Comparison of ENCODE assay signal across 17 cellular contexts in the genomic region with DNA sequence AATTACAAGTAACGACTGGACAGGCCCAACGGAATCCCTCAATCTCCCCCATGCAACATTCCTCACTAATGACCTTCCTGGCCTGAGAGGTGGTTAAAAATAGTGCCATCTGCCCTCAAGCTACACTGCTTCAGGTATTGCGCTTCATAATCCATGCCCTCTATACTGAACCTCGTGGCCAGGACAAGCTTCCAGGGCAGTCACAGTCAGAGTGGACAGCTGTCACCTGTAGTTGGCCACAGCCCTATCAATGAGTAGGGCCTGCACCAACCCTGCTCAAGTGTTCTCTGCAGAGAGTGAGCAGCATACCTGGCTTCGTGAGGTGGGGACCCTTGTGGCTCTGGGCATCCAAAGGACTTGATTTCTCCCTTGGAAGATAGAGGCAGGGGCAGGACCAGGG. TPM values are rescaled to one million over a fixed set of nuclear protein-coding genes. Genes with fewer than 3 reads are reported as not detected.
A peak's percentile ranks its signal among the peaks of the same experiment; 100 is the strongest.
DNase-seq lines count a peak whose midpoint lies in the region; ATAC-seq and TF ChIP-seq lines count a peak whose summit lies in the region.
"Had no signal": no experiment of that assay in that cellular context is flagged by ENCODE, and none has a peak within 500 bp of the region (broad histone marks: within the 10 kb centered on the region; RNA-seq: fewer than 3 reads in every experiment).

No MANE protein-coding gene starts in this region.

- H2BK12ac ChIP-seq in mesenchymal stem cell (ENCODE audit: low read length in 2 of 2) = peak overlapping the region; percentile 20 to 60

- TF ChIP-seq CTCF in IMR-90 (conservative IDR thresholded peaks at IDR 0.05; ENCODE audit: low read depth, low read length) (no peak), body of pancreas (IDR thresholded peaks at IDR 0.05) (no peak), smooth muscle cell (IDR thresholded peaks at IDR 0.05; ENCODE audit: borderline replicate concordance, insufficient read depth, poor library complexity, severe bottlenecking) (no peak)
- no peak for TF ChIP-seq CTCF in activated CD8-positive, alpha-beta T cell treated with anti-CD3 and anti-CD28 coated beads for 36 hours (IDR thresholded peaks at IDR 0.05)

- H3K9me1 ChIP-seq in IMR-90 (ENCODE audit: insufficient read depth, low read length) = peaks cover 18% of the 10 kb centered on the region

- H3K4me3 Mint-ChIP-seq in activated CD8-positive, alpha-beta T cell treated with anti-CD3 and anti-CD28 coated beads for 36 hours = no peak overlapping the region
- H3K4me3 Mint-ChIP-seq: CD8-positive, alpha-beta memory T cell had no signal

- peak overlapping the region; percentile 24; the same call in 1 of the 2 replicates for H3K14ac ChIP-seq in IMR-90 (replicated peaks; ENCODE audit: low read depth, low read length)
- H3K14ac ChIP-seq in mesenchymal stem cell (ENCODE audit: low read length in 2 of 2) = no peak overlapping the region

- peak overlapping the region; percentile 11; the same call in 1 of the 2 replicates for H4K5ac ChIP-seq in IMR-90 (ENCODE audit: low read depth, low read length)

- peak overlapping the region; percentile 57 for H2BK20ac ChIP-seq in IMR-90 (ENCODE audit: low read depth, low read length)

- H2BK5ac ChIP-seq in IMR-90 (ENCODE audit: low read depth, low read length, poor library complexity, severe bottlenecking) (peak overlapping the region; percentile 2), mesenchymal stem cell (ENCODE audit: low read depth, low read length, poor library complexity, severe bottlenecking) (no peak overlapping the region)

- H4K20me1 ChIP-seq in IMR-90 (ENCODE audit: insufficient read depth, low read length) (no peaks in the 10 kb centered on the region), smooth muscle cell (ENCODE audit: low read depth) (no peaks in the 10 kb centered on the region)

- H2AFZ ChIP-seq in IMR-90 (replicated peaks; ENCODE audit: low read length, poor library complexity) (no peak overlapping the region), mesenchymal stem cell (ENCODE audit: low read depth, low read length) (no peak overlapping the region), smooth muscle cell (ENCODE audit: low read depth) (no peak overlapping the region)
- H2AFZ ChIP-seq: GM23248, PC-9 had no signal

- peaks cover 20% of the 10 kb centered on the region for H3K4me1 ChIP-seq in IMR-90 (ENCODE audit: control insufficient read depth, insufficient read depth, low read length)
- H3K4me1 ChIP-seq in body of pancreas = peaks cover 91% of the 10 kb centered on the region
- peaks cover 7% of the 10 kb centered on the region for H3K4me1 ChIP-seq in mesenchymal stem cell (ENCODE audit: control insufficient read depth, insufficient read depth, low read depth, low read length)
- no peaks in the 10 kb centered on the region for H3K4me1 ChIP-seq in smooth muscle cell (ENCODE audit: low read depth)

- ATAC-seq in IMR-90 (ENCODE audit: low read depth) (no peak), body of pancreas (no peak), GM21576 (IDR thresholded peaks at IDR 0.05; ENCODE audit: unreplicated experiment) (no peak)
- ATAC-seq in activated CD8-positive, alpha-beta T cell treated with anti-CD3 and anti-CD28 coated beads for 36 hours = no peak
- ATAC-seq: HCT116 had no signal

- no peaks in the 10 kb centered on the region for H3K79me1 ChIP-seq in IMR-90 (ENCODE audit: low read depth in 1 of 2, low read length in 2 of 2)
- H3K79me1 ChIP-seq in mesenchymal stem cell (replicated peaks; ENCODE audit: low read length, poor library complexity, severe bottlenecking) = no peaks in the 10 kb centered on the region

- peaks cover 7% of the 10 kb centered on the region for H3K4me1 Mint-ChIP-seq in activated CD8-positive, alpha-beta T cell treated with anti-CD3 and anti-CD28 coated beads for 36 hours (ENCODE audit: low read depth)

- dilution Hi-C loops in IMR-90 (cut with HindIII; ENCODE audit: low sequenced_read_pairs, unreplicated experiment) = no loop called here

- no peaks in the 10 kb centered on the region for H3K9me3 Mint-ChIP-seq in activated CD8-positive, alpha-beta T cell treated with anti-CD3 and anti-CD28 coated beads for 36 hours
- H3K9me3 Mint-ChIP-seq: CD8-positive, alpha-beta memory T cell had no signal

- no peaks in the 10 kb centered on the region for H3K79me2 ChIP-seq in smooth muscle cell (ENCODE audit: low read depth)

- no peak overlapping the region; the same call in 1 of the 2 replicates for H3K27ac ChIP-seq in IMR-90 (ENCODE audit: insufficient read depth, low read length)
- H3K27ac ChIP-seq in body of pancreas = peak overlapping the region; percentile 86 to 91 (median 90)
- no peak overlapping the region for H3K27ac ChIP-seq in mesenchymal stem cell (ENCODE audit: low read length, poor library complexity, severe bottlenecking)
- H3K27ac ChIP-seq in smooth muscle cell (ENCODE audit: low read depth) = peak overlapping the region; percentile 69
- H3K27ac ChIP-seq: GM23248, KMS-11, PC-9 had no signal

- H3K4me3 ChIP-seq in IMR-90 (ENCODE audit: insufficient read depth, low read depth, low read length) (no peak overlapping the region), body of pancreas (no peak overlapping the region), mesenchymal stem cell (ENCODE audit: insufficient read depth in 1 of 2, low read depth in 1 of 2, low read length in 2 of 2) (peak overlapping the region in 1 of 2 experiments; percentile 8), smooth muscle cell (no peak overlapping the region)
- H3K4me3 ChIP-seq: GM23248, PC-9 had no signal

- no peak overlapping the region for H3K56ac ChIP-seq in IMR-90 (ENCODE audit: extremely low read depth, insufficient read depth, low read length)

- H3K9ac ChIP-seq in IMR-90 (ENCODE audit: low read depth, low read length) = no peak overlapping the region
- no peak overlapping the region for H3K9ac ChIP-seq in mesenchymal stem cell (ENCODE audit: low read length)
- H3K9ac ChIP-seq in smooth muscle cell (ENCODE audit: low read depth) = no peak overlapping the region
- H3K9ac ChIP-seq: GM23248, KMS-11 had no signal

- CTCF ChIA-PET in IMR-90 (lab: Yijun Ruan, JAX) = interaction anchor here (1.0 kb wide), 1 partner anchor 67 kb away, joined by 4 read pairs; no protein-coding TSS in a partner anchor
- CTCF ChIA-PET in activated CD8-positive, alpha-beta T cell treated with anti-CD3 and anti-CD28 coated beads for 36 hours (lab: Charles Lee) = interaction anchor here (0.7 to 2.8 kb wide), 4 partner anchors 11 to 166 kb away, joined by 3 to 11 read pairs (median 4); no protein-coding TSS in a partner anchor

- POLR2A ChIA-PET in IMR-90 (lab: Charles Lee; ENCODE audit: unreplicated experiment) = no interaction called here
- POLR2A ChIA-PET in activated CD8-positive, alpha-beta T cell treated with anti-CD3 and anti-CD28 coated beads for 36 hours (lab: Charles Lee) = no interaction called here

- TF ChIP-seq RAD21 in IMR-90 (IDR thresholded peaks at IDR 0.05; ENCODE audit: low read length) = no peak

- no peak overlapping the region for H3K4me2 ChIP-seq in IMR-90 (ENCODE audit: low read depth, low read length)
- H3K4me2 ChIP-seq in mesenchymal stem cell (ENCODE audit: low read length, poor library complexity, severe bottlenecking) = no peak overlapping the region
- H3K4me2 ChIP-seq in smooth muscle cell = peak overlapping the region; percentile 49
- H3K4me2 ChIP-seq: KMS-11 had no signal

- H2BK120ac ChIP-seq in IMR-90 (ENCODE audit: low read depth, low read length) (peak overlapping the region; percentile 50), mesenchymal stem cell (ENCODE audit: low read depth, low read length) (no peak overlapping the region)

- H3K27me3 ChIP-seq in IMR-90 (ENCODE audit: control insufficient read depth, insufficient read depth, low read length) (no peaks in the 10 kb centered on the region), body of pancreas (no peaks in the 10 kb centered on the region), mesenchymal stem cell (ENCODE audit: control insufficient read depth in 1 of 2, insufficient read depth in 1 of 2, low read length in 2 of 2) (no peaks in the 10 kb centered on the region), smooth muscle cell (ENCODE audit: low read depth) (no peaks in the 10 kb centered on the region)
- H3K27me3 ChIP-seq: BE2C had no signal

- no peak overlapping the region for H3K23ac ChIP-seq in IMR-90 (ENCODE audit: low read depth, low read length)
- no peak overlapping the region for H3K23ac ChIP-seq in mesenchymal stem cell (ENCODE audit: low read length in 2 of 2)

- in situ Hi-C loops in IMR-90 (cut with MboI; ENCODE audit: low sequenced_read_pairs) = no loop called here

- H2AK5ac ChIP-seq in IMR-90 (ENCODE audit: low read depth, low read length) = peak overlapping the region; percentile 81
- H2AK5ac ChIP-seq in mesenchymal stem cell (ENCODE audit: low read length, severe bottlenecking) = no peak overlapping the region

- H2AK9ac ChIP-seq in IMR-90 (replicated peaks; ENCODE audit: low read depth, low read length, poor library complexity) = no peak overlapping the region

- H3K27me3 Mint-ChIP-seq in activated CD8-positive, alpha-beta T cell treated with anti-CD3 and anti-CD28 coated beads for 36 hours = no peaks in the 10 kb centered on the region
- H3K27me3 Mint-ChIP-seq: CD8-positive, alpha-beta memory T cell had no signal

- H3F3A ChIP-seq in smooth muscle cell (ENCODE audit: low read depth) = no peaks in the 10 kb centered on the region

- WGBS in IMR-90 (ENCODE audit: extremely low coverage in 2 of 2, insufficient read length in 1 of 2), 2 experiments = 80% methylated on average over 1 of the region's 5 CpGs; no CpG with 5 or more reads in 1 of the 2 experiments
- 56 to 72% methylated on average over 5 of the region's 5 CpGs for WGBS in body of pancreas, 2 donors
- WGBS in mesenchymal stem cell = 81% methylated on average over 5 of the region's 5 CpGs
- WGBS in smooth muscle cell (ENCODE audit: low lambda C conversion rate) = 66% methylated on average over 5 of the region's 5 CpGs

- DNase-seq in IMR-90 = no peak
- DNase-seq in body of pancreas = peak in 2 of 4 donors; percentile 46 to 47
- no peak for DNase-seq in mesenchymal stem cell
- no peak for DNase-seq in smooth muscle cell (lab: John Stamatoyannopoulos, UW; ENCODE audit: unreplicated experiment)
- no peak for DNase-seq in activated CD8-positive, alpha-beta T cell treated with anti-CD3 and anti-CD28 coated beads for 36 hours
- DNase-seq in NCI-H2171 treated with DMSO at 0.1 percent for 48 hours (lab: John Stamatoyannopoulos, UW) = no peak
- DNase-seq in A172 (ENCODE audit: low spot score) = no peak
- DNase-seq: CD8-positive, alpha-beta memory T cell; DMS79 treated with DMSO at 0.1 percent for 48 hours; NCI-H1436; NCI-H2171 had no signal

- H3K18ac ChIP-seq in IMR-90 (ENCODE audit: low read depth, low read length) (peak overlapping the region; percentile 39), mesenchymal stem cell (ENCODE audit: low read depth in 1 of 2, low read length in 2 of 2) (peak overlapping the region in 1 of 2 experiments; percentile 61)

- H3K4ac ChIP-seq in IMR-90 (ENCODE audit: low read depth, low read length) = peak overlapping the region; percentile 73
- no peak overlapping the region for H3K4ac ChIP-seq in mesenchymal stem cell (ENCODE audit: low read depth in 1 of 2, low read length in 2 of 2)

- peak overlapping the region; percentile 25; the same call in 1 of the 2 replicates for H4K91ac ChIP-seq in IMR-90 (ENCODE audit: insufficient read depth, low read depth, low read length)
- no peak overlapping the region for H4K91ac ChIP-seq in mesenchymal stem cell (ENCODE audit: low read length)

- no peak for TF ChIP-seq POLR2A in IMR-90 (IDR thresholded peaks at IDR 0.05; ENCODE audit: low read depth, low read length)
- TF ChIP-seq POLR2A in body of pancreas (IDR thresholded peaks at IDR 0.05) = no peak

- no peaks in the 10 kb centered on the region for H3K9me3 ChIP-seq in IMR-90 (ENCODE audit: control insufficient read depth, insufficient read depth, low read length)
- no peaks in the 10 kb centered on the region for H3K9me3 ChIP-seq in body of pancreas
- H3K9me3 ChIP-seq in mesenchymal stem cell (ENCODE audit: control insufficient read depth, low read length) = no peaks in the 10 kb centered on the region
- H3K9me3 ChIP-seq in smooth muscle cell (replicated peaks; ENCODE audit: low read depth) = no peaks in the 10 kb centered on the region
- H3K9me3 ChIP-seq: BE2C had no signal

- H2BK15ac ChIP-seq in IMR-90 (ENCODE audit: low read depth, low read length) (peak overlapping the region; percentile 25; the same call in 1 of the 3 replicates), mesenchymal stem cell (ENCODE audit: low read depth, poor library complexity, severe bottlenecking) (no peak overlapping the region)

- H4K8ac ChIP-seq in IMR-90 (ENCODE audit: low read depth in 2 of 2, low read length in 2 of 2) (no peak overlapping the region), mesenchymal stem cell (ENCODE audit: low read length) (no peak overlapping the region)

- no TSS peak for BruUV-seq in IMR-90 (replicated peaks; lab: Mats Ljungman, UMichigan)

- H3K27ac Mint-ChIP-seq in activated CD8-positive, alpha-beta T cell treated with anti-CD3 and anti-CD28 coated beads for 36 hours = no peak overlapping the region

- intact Hi-C loops in IMR-90 (cut with micrococcal nuclease) (loop anchor here (2.0 to 5.0 kb wide), 2 partner anchors 37 to 51 kb away; a partner anchor contains a TSS), body of pancreas (cut with DNase I) (no loop called here)
- intact Hi-C loops in activated CD8-positive, alpha-beta T cell treated with anti-CD3 and anti-CD28 coated beads for 36 hours (cut with micrococcal nuclease) = no loop called here

- H3K36me3 ChIP-seq in IMR-90 (ENCODE audit: control insufficient read depth, insufficient read depth, low read length) (no peaks in the 10 kb centered on the region), body of pancreas (replicated peaks in 1 of 2; ENCODE audit: insufficient read depth in 1 of 2, low read depth in 2 of 2) (no peaks in the 10 kb centered on the region), mesenchymal stem cell (ENCODE audit: control insufficient read depth in 1 of 2, insufficient read depth in 2 of 2, low read depth in 1 of 2, low read length in 2 of 2) (no peaks in the 10 kb centered on the region), smooth muscle cell (ENCODE audit: low read depth) (no peaks in the 10 kb centered on the region)
- H3K36me3 ChIP-seq: BE2C had no signal

- no peaks in the 10 kb centered on the region for H3K36me3 Mint-ChIP-seq in activated CD8-positive, alpha-beta T cell treated with anti-CD3 and anti-CD28 coated beads for 36 hours (ENCODE audit: low read depth)
- H3K36me3 Mint-ChIP-seq: CD8-positive, alpha-beta memory T cell had no signal

RNA-seq across cellular contexts. Expression of a gene that starts 46.9 kb away (rescaled TPM):
- total RNA-seq in IMR-90 (2012; rRNA removed) = 5.0 and 6.9 TPM in 2 replicates
- polyA plus RNA-seq in IMR-90 (2012; rRNA removed) = 22.5 and 27.5 TPM in 2 replicates
- polyA plus RNA-seq in IMR-90 (2012; cell fraction: cytosol; rRNA removed) = 12.9 and 29.8 TPM in 2 replicates
- 23.9 and 48.0 TPM in 2 replicates for polyA plus RNA-seq in IMR-90 (2012; cell fraction: nucleus; rRNA removed; ENCODE audit: low replicate concordance)
- total RNA-seq in body of pancreas = 10 to 100 TPM; 42.8 to 63.9 TPM
- polyA plus RNA-seq in mesenchymal stem cell (2013, experiment 1 of 2) = 21.4 TPM
- 22.7 TPM for polyA plus RNA-seq in mesenchymal stem cell (2013, experiment 2 of 2)
- total RNA-seq in smooth muscle cell = 26.5 and 29.6 TPM in 2 replicates
- polyA plus RNA-seq in smooth muscle cell = 51.4 and 57.1 TPM in 2 replicates
- total RNA-seq in activated CD8-positive, alpha-beta T cell treated with anti-CD3 and anti-CD28 coated beads for 36 hours = 1 to 10 TPM; 5.3 to 6.2 TPM
- 17.1 and 33.8 TPM in 2 replicates for total RNA-seq in A172 (2014; rRNA removed; shearing (Covaris generic))

RNA-seq across cellular contexts. Expression of a gene that starts 52.0 kb away (rescaled TPM):
- total RNA-seq in IMR-90 (2012; rRNA removed) = 87.2 and 118 TPM in 2 replicates
- polyA plus RNA-seq in IMR-90 (2012; rRNA removed) = 84.2 and 84.9 TPM in 2 replicates
- polyA plus RNA-seq in IMR-90 (2012; cell fraction: cytosol; rRNA removed) = 49.5 and 94.7 TPM in 2 replicates
- polyA plus RNA-seq in IMR-90 (2012; cell fraction: nucleus; rRNA removed; ENCODE audit: low replicate concordance) = 37.6 and 62.1 TPM in 2 replicates
- total RNA-seq in body of pancreas = 10 to 100 TPM; 77.5 to 78.6 TPM
- polyA plus RNA-seq in mesenchymal stem cell (2013, experiment 1 of 2) = 33.5 TPM
- 33.2 TPM for polyA plus RNA-seq in mesenchymal stem cell (2013, experiment 2 of 2)
- 67.9 and 82.9 TPM in 2 replicates for total RNA-seq in smooth muscle cell
- 265 and 278 TPM in 2 replicates for polyA plus RNA-seq in smooth muscle cell
- 100 to 1,000 TPM; 171 to 180 TPM for total RNA-seq in activated CD8-positive, alpha-beta T cell treated with anti-CD3 and anti-CD28 coated beads for 36 hours
- 43.7 and 61.6 TPM in 2 replicates for total RNA-seq in A172 (2014; rRNA removed; shearing (Covaris generic))

Comparison
In these comparisons a context has a peak if more than half of its experiments do, and no peak if none do; other contexts are left out.
1. H3K27ac ChIP-seq: peak in body of pancreas (4 of 4) and smooth muscle cell (single experiment); none in IMR-90 (single experiment) and mesenchymal stem cell (single experiment).